In the genomic region with DNA sequence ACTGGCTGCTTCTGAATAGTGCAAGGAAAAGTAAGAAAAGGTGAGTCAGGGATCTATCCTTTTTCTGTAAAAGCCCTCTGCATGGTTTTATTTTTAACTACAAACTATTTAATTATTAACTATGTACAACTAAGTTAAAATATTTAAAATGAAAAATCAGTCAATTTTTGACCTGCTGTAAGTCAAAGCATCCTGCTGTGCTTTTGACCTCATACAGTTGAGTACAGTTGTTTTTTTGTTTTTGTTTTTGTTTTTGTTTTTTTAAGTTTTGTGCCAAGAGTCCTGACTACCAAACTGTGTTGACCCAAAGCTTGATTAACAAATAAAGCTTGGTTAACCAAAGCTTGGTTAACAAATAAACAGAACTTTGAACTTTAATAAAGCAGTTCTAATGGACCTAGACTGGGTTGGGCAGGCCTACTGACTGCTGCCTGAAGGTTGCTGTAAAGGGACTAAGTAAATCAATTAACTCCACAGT, we compare ENCODE assay signal across 1 cellular context.
TF ChIP-seq lines count a peak whose summit lies in the region.

Gene ACMSD (plus strand): TSS at position 474 of the 478 bp plus-strand sequence. CDS start 67 bp downstream, outside the sequence.

TF ChIP-seq in HepG2, 621 proteins besides CTCF, POLR2A, EP300 and RAD21:
- peak; percentile 64; the same call in 1 of the 2 replicates for TF ChIP-seq HNRNPUL1 (IDR thresholded peaks at IDR 0.05; ENCODE audit: low read depth, low read length)
- TF ChIP-seq FOXP1 (IDR thresholded peaks at IDR 0.05), result no peak; the same call in 1 of the 2 replicates
- TF ChIP-seq FOXP1 (CRISPR knock-in tag; IDR thresholded peaks at IDR 0.05), result peak; percentile 23; the same call in 1 of the 2 replicates
- no peak for TF ChIP-seq ZNF776 (CRISPR knock-in tag; IDR thresholded peaks at IDR 0.05)
- TF ChIP-seq NR1H2 (CRISPR knock-in tag; IDR thresholded peaks at IDR 0.05; ENCODE audit: borderline replicate concordance, low read depth), result no peak
- no peak for TF ChIP-seq ZFP36 (IDR thresholded peaks at IDR 0.05; ENCODE audit: borderline replicate concordance, low read depth, low read length, partially characterized antibody)
- 0 out of 2 replicates have a peak, but pooled peaks have one; percentile 22 for TF ChIP-seq HNF1A (IDR thresholded peaks at IDR 0.05; ENCODE audit: low read depth)
- TF ChIP-seq HNF1A (CRISPR knock-in tag; IDR thresholded peaks at IDR 0.05; ENCODE audit: borderline replicate concordance), result no peak
- TF ChIP-seq ZNF333 (CRISPR knock-in tag; IDR thresholded peaks at IDR 0.05; ENCODE audit: borderline replicate concordance), result no peak
- TF ChIP-seq RFXAP (CRISPR knock-in tag; IDR thresholded peaks at IDR 0.05; ENCODE audit: borderline replicate concordance), result no peak
- TF ChIP-seq, protein P1, sequence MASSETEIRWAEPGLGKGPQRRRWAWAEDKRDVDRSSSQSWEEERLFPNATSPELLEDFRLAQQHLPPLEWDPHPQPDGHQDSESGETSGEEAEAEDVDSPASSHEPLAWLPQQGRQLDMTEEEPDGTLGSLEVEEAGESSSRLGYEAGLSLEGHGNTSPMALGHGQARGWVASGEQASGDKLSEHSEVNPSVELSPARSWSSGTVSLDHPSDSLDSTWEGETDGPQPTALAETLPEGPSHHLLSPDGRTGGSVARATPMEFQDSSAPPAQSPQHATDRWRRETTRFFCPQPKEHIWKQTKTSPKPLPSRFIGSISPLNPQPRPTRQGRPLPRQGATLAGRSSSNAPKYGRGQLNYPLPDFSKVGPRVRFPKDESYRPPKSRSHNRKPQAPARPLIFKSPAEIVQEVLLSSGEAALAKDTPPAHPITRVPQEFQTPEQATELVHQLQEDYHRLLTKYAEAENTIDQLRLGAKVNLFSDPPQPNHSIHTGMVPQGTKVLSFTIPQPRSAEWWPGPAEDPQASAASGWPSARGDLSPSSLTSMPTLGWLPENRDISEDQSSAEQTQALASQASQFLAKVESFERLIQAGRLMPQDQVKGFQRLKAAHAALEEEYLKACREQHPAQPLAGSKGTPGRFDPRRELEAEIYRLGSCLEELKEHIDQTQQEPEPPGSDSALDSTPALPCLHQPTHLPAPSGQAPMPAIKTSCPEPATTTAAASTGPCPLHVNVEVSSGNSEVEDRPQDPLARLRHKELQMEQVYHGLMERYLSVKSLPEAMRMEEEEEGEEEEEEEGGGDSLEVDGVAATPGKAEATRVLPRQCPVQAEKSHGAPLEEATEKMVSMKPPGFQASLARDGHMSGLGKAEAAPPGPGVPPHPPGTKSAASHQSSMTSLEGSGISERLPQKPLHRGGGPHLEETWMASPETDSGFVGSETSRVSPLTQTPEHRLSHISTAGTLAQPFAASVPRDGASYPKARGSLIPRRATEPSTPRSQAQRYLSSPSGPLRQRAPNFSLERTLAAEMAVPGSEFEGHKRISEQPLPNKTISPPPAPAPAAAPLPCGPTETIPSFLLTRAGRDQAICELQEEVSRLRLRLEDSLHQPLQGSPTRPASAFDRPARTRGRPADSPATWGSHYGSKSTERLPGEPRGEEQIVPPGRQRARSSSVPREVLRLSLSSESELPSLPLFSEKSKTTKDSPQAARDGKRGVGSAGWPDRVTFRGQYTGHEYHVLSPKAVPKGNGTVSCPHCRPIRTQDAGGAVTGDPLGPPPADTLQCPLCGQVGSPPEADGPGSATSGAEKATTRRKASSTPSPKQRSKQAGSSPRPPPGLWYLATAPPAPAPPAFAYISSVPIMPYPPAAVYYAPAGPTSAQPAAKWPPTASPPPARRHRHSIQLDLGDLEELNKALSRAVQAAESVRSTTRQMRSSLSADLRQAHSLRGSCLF (CRISPR knock-in tag; IDR thresholded peaks at IDR 0.05; ENCODE audit: borderline replicate concordance), result no peak
- no peak for TF ChIP-seq CREB3 (CRISPR knock-in tag; IDR thresholded peaks at IDR 0.05)
- TF ChIP-seq ZNF570 (CRISPR knock-in tag; IDR thresholded peaks at IDR 0.05; ENCODE audit: borderline replicate concordance), result no peak
- no peak for TF ChIP-seq EZH2 (conservative IDR thresholded peaks at IDR 0.05; ENCODE audit: low read depth, low read length)
- TF ChIP-seq, protein P2, sequence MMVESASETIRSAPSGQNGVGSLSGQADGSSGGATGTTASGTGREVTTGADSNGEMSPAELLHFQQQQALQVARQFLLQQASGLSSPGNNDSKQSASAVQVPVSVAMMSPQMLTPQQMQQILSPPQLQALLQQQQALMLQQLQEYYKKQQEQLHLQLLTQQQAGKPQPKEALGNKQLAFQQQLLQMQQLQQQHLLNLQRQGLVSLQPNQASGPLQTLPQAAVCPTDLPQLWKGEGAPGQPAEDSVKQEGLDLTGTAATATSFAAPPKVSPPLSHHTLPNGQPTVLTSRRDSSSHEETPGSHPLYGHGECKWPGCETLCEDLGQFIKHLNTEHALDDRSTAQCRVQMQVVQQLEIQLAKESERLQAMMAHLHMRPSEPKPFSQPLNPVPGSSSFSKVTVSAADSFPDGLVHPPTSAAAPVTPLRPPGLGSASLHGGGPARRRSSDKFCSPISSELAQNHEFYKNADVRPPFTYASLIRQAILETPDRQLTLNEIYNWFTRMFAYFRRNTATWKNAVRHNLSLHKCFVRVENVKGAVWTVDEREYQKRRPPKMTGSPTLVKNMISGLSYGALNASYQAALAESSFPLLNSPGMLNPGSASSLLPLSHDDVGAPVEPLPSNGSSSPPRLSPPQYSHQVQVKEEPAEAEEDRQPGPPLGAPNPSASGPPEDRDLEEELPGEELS (CRISPR knock-in tag; IDR thresholded peaks at IDR 0.05), result peak; percentile 37; the same call in 1 of the 2 replicates
- 0 out of 2 replicates have a peak, but pooled peaks have one; percentile 20 for TF ChIP-seq HNF4A (CRISPR knock-in tag; IDR thresholded peaks at IDR 0.05)
- TF ChIP-seq, protein P3, sequence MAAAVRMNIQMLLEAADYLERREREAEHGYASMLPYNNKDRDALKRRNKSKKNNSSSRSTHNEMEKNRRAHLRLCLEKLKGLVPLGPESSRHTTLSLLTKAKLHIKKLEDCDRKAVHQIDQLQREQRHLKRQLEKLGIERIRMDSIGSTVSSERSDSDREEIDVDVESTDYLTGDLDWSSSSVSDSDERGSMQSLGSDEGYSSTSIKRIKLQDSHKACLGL (CRISPR knock-in tag; IDR thresholded peaks at IDR 0.05), result no peak
- no peak for TF ChIP-seq ZNF782 (CRISPR knock-in tag; IDR thresholded peaks at IDR 0.05; ENCODE audit: borderline replicate concordance)
- TF ChIP-seq ZNF552 (CRISPR knock-in tag; IDR thresholded peaks at IDR 0.05; ENCODE audit: borderline replicate concordance), result no peak
- no peak for TF ChIP-seq CBX5 (CRISPR knock-in tag; IDR thresholded peaks at IDR 0.05; ENCODE audit: borderline replicate concordance)
- TF ChIP-seq ZNF720 (CRISPR knock-in tag; IDR thresholded peaks at IDR 0.05), result no peak
- TF ChIP-seq, protein P4, sequence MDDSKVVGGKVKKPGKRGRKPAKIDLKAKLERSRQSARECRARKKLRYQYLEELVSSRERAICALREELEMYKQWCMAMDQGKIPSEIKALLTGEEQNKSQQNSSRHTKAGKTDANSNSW (CRISPR knock-in tag; IDR thresholded peaks at IDR 0.05; ENCODE audit: borderline replicate concordance), result no peak
- no peak for TF ChIP-seq RFX1 (IDR thresholded peaks at IDR 0.05)
- no peak for TF ChIP-seq ZNF362 (CRISPR knock-in tag; IDR thresholded peaks at IDR 0.05; ENCODE audit: borderline replicate concordance)
- TF ChIP-seq GATAD2A (CRISPR knock-in tag; IDR thresholded peaks at IDR 0.05), result 0 out of 2 replicates have a peak, but pooled peaks have one; percentile 17
- TF ChIP-seq CC2D1A (CRISPR knock-in tag; IDR thresholded peaks at IDR 0.05), result no peak
